9 cellular contexts compared by ENCODE assay signal in genomic region chr12:100926669-100927248, GRCh38.
DNase-seq lines count a peak whose midpoint lies in the region; ATAC-seq and TF ChIP-seq lines count a peak whose summit lies in the region.
"Had no signal": no experiment of that assay in that cellular context is flagged by ENCODE, and none has a peak within 500 bp of the region (broad histone marks: within the 10 kb centered on the region; RNA-seq: fewer than 3 reads in every experiment).

No MANE protein-coding gene starts in this region.

- no peaks in the 10 kb centered on the region for H3K36me3 Mint-ChIP-seq in MCF 10A (ENCODE audit: insufficient read depth, unreplicated experiment)

- H3K4me3 ChIP-seq in breast epithelium (no peak overlapping the region), RWPE2 (ENCODE audit: severe bottlenecking) (no peak overlapping the region), right atrium auricular region (no peak overlapping the region)

- H3K27me3 ChIP-seq in breast epithelium: no peaks in the 10 kb centered on the region
- no peaks in the 10 kb centered on the region for H3K27me3 ChIP-seq in RWPE2 (ENCODE audit: insufficient read depth, poor library complexity, severe bottlenecking)
- H3K27me3 ChIP-seq in right atrium auricular region: no peaks in the 10 kb centered on the region

- intact Hi-C loops in MCF 10A (cut with micrococcal nuclease) (loop anchor here (1.0 to 5.0 kb wide), 2 partner anchors 356 to 397 kb away; partner anchors contain the start of gene UTP20), breast epithelium (cut with DNase I; ENCODE audit: low total_unique reads) (no loop called here)

- H3K27ac ChIP-seq in breast epithelium (no peak overlapping the region), RWPE2 (ENCODE audit: poor library complexity, severe bottlenecking) (no peak overlapping the region), right atrium auricular region (no peak overlapping the region)

- BruUV-seq in MCF 10A (replicated peaks; lab: Mats Ljungman, UMichigan): no TSS peak

- H3K36me3 ChIP-seq in breast epithelium (no peaks in the 10 kb centered on the region), RWPE2 (ENCODE audit: low read depth) (no peaks in the 10 kb centered on the region), right atrium auricular region (no peaks in the 10 kb centered on the region)

- no peaks in the 10 kb centered on the region for H3K9me3 Mint-ChIP-seq in MCF 10A (ENCODE audit: unreplicated experiment)

- no peaks in the 10 kb centered on the region for H3K27me3 Mint-ChIP-seq in MCF 10A (ENCODE audit: insufficient read depth, unreplicated experiment)

- peaks cover 13% of the 10 kb centered on the region for H3K4me1 Mint-ChIP-seq in MCF 10A (ENCODE audit: insufficient read depth, unreplicated experiment)

- DNase-seq in MCF 10A (ENCODE audit: unreplicated experiment) (peak; percentile 54), breast epithelium (ENCODE audit: low spot score in 2 of 2) (no peak), RWPE2 (ENCODE audit: low spot score) (no peak), iPS DF 19.7 (ENCODE audit: low read depth, low spot score) (peak; percentile 78), right atrium auricular region (ENCODE audit: low spot score) (no peak), dedifferentiated amniotic fluid mesenchymal stem cell (ENCODE audit: extremely low spot score) (no peak)
- DNase-seq: left cardiac atrium had no signal

- no peak overlapping the region for H3K4me3 Mint-ChIP-seq in MCF 10A (ENCODE audit: unreplicated experiment)

- no peak overlapping the region for H3K27ac Mint-ChIP-seq in MCF 10A (ENCODE audit: low read depth, unreplicated experiment)

- TF ChIP-seq CTCF in MCF 10A (IDR thresholded peaks at IDR 0.05; ENCODE audit: unreplicated experiment) (peak; percentile 36), breast epithelium (IDR thresholded peaks at IDR 0.05) (no peak), RWPE2 (IDR thresholded peaks at IDR 0.05; ENCODE audit: poor library complexity, severe bottlenecking) (peak; percentile 45), right atrium auricular region (IDR thresholded peaks at IDR 0.05) (no peak)

- H3K4me1 ChIP-seq in breast epithelium: no peaks in the 10 kb centered on the region
- H3K4me1 ChIP-seq in RWPE2 (ENCODE audit: insufficient read depth, poor library complexity, severe bottlenecking): peaks cover 11% of the 10 kb centered on the region
- no peaks in the 10 kb centered on the region for H3K4me1 ChIP-seq in right atrium auricular region

- ATAC-seq in RWPE2 (ENCODE audit: low read depth): peak; percentile 56
- ATAC-seq in HG02610 (IDR thresholded peaks at IDR 0.05; ENCODE audit: unreplicated experiment): no peak
- ATAC-seq in GM21528 (IDR thresholded peaks at IDR 0.05; ENCODE audit: low FRiP score, unreplicated experiment): no peak
- ATAC-seq: left cardiac atrium had no signal

- H3K9me3 ChIP-seq in breast epithelium (no peaks in the 10 kb centered on the region), RWPE2 (ENCODE audit: severe bottlenecking) (no peaks in the 10 kb centered on the region), right atrium auricular region (no peaks in the 10 kb centered on the region)

- POLR2A ChIA-PET in MCF 10A (lab: Yijun Ruan, JAX): interaction anchor here (0.6 kb wide), 1 partner anchor 195 kb away, joined by 3 read pairs; no protein-coding TSS in a partner anchor

- TF ChIP-seq POLR2A in breast epithelium (IDR thresholded peaks at IDR 0.05): no peak

- CTCF ChIA-PET in MCF 10A (lab: Yijun Ruan, JAX): interaction anchor here (0.7 kb wide), 2 partner anchors 8 to 556 kb away, joined by 3 to 4 read pairs; no protein-coding TSS in a partner anchor

Comparison
In these comparisons a context has a peak if more than half of its experiments do, and no peak if none do; other contexts are left out.
1. DNase-seq: peak in MCF 10A (single experiment) and iPS DF 19.7 (single experiment); none in breast epithelium (0 of 2), RWPE2 (single experiment), right atrium auricular region (single experiment) and dedifferentiated amniotic fluid mesenchymal stem cell (single experiment).
2. CTCF ChIP-seq: peak in MCF 10A (single experiment) and RWPE2 (single experiment); none in breast epithelium (0 of 3) and right atrium auricular region (0 of 2).